11 cellular contexts compared by ENCODE assay signal in genomic region chr1:156707027-156707426, GRCh38. TPM values are rescaled to one million over a fixed set of nuclear protein-coding genes. Genes with fewer than 3 reads are reported as not detected.
DNase-seq lines count a peak whose midpoint lies in the region; ATAC-seq, FAIRE-seq and TF ChIP-seq lines count a peak whose summit lies in the region.
"Had no signal": no experiment of that assay in that cellular context is flagged by ENCODE, and none has a peak within 500 bp of the region (broad histone marks: within the 10 kb centered on the region; RNA-seq: fewer than 3 reads in every experiment).

No MANE protein-coding gene starts in this region.

- H3K27ac Mint-ChIP-seq in nephron: peak overlapping the region; percentile 97 to 98 (median 98)

- CTCF ChIA-PET in BJ (lab: Yijun Ruan, JAX): interaction anchor here (0.5 to 41.7 kb wide), 12 partner anchors 14 to 205 kb away, joined by 3 to 1556 read pairs (median 4); partner anchors contain the start of genes ISG20L2, METTL25B, NES and PEAR1
- CTCF ChIA-PET in HCT116 (lab: Charles Lee): interaction anchor here (0.6 to 14.7 kb wide), 15 partner anchors 9 to 153 kb away, joined by 3 to 310 read pairs (median 9); partner anchors contain the start of genes ISG20L2, METTL25B, NES and NTRK1

- DNase-seq in BJ (ENCODE audit: low read depth) (no peak), HCT116 (ENCODE audit: low read depth, low spot score) (no peak), dorsolateral prefrontal cortex (no peak), NCI-H82 treated with DMSO at 0.1 percent for 48 hours (lab: John Stamatoyannopoulos, UW; ENCODE audit: unreplicated experiment) (no peak), GM12892 (ENCODE audit: insufficient read length) (no peak)
- DNase-seq in stimulated activated CD4-positive, alpha-beta T cell treated with anti-CD3 and anti-CD28 coated beads, Interleukin-4, amount 100 ng/mL, for 4 hours: no peak
- DNase-seq: activated CD8-positive, alpha-beta memory T cell treated with anti-CD3 and anti-CD28 coated beads, Interleukin-2, amount 50 U/mL, for 48 hours; EL; erythroblast had no signal

- peaks cover 5% of the 10 kb centered on the region for H3K36me3 Mint-ChIP-seq in nephron (ENCODE audit: low read depth)

- intact Hi-C loops in HCT116 (cut with micrococcal nuclease): no loop called here
- intact Hi-C loops in dorsolateral prefrontal cortex (cut with DNase I): loop anchor here in 1 of 2 donors (2.0 kb wide), 1 partner anchor 18 kb away; no protein-coding TSS in a partner anchor

- TF ChIP-seq POLR2A in HCT116 (IDR thresholded peaks at IDR 0.05; ENCODE audit: borderline replicate concordance, extremely low read depth, insufficient read depth, insufficient read length) (no peak), GM12892 (IDR thresholded peaks at IDR 0.05; ENCODE audit: low read depth, low read length) (no peak)

- TF ChIP-seq RAD21 in HCT116 (IDR thresholded peaks at IDR 0.05; ENCODE audit: low read depth): no peak

- POLR2A ChIA-PET in BJ (lab: Charles Lee): interaction anchor here (1.0 to 2.0 kb wide), 3 partner anchors 30 to 202 kb away, joined by 3 to 10 read pairs (median 9); partner anchors contain the start of gene NES
- POLR2A ChIA-PET in HCT116 (lab: Charles Lee): interaction anchor here (0.9 to 6.4 kb wide), 7 partner anchors 9 to 80 kb away, joined by 3 to 87 read pairs (median 5); no protein-coding TSS in a partner anchor

- peak overlapping the region; percentile 23 for H3K4me3 ChIP-seq in BJ (ENCODE audit: low read depth, low read length)
- H3K4me3 ChIP-seq in HCT116 (replicated peaks in 1 of 2; ENCODE audit: low read depth in 1 of 2, low read length in 2 of 2): peak overlapping the region in 1 of 2 experiments; percentile 63; a peak in 2 of 4 replicates
- H3K4me3 ChIP-seq in dorsolateral prefrontal cortex: peak overlapping the region in 20 of 59 donors; percentile 49 to 74 (median 63)

- H2AFZ ChIP-seq in HCT116 (ENCODE audit: low read depth, low read length, poor library complexity, severe bottlenecking): no peak overlapping the region

- TF ChIP-seq CTCF in BJ (IDR thresholded peaks at IDR 0.05; ENCODE audit: insufficient read depth, low read depth, low read length): no peak
- no peak for TF ChIP-seq CTCF in HCT116 (IDR thresholded peaks at IDR 0.05 in 2 of 3, conservative IDR thresholded peaks at IDR 0.05 in 1 of 3; ENCODE audit: borderline replicate concordance in 1 of 3, insufficient read depth in 1 of 3, low read depth in 2 of 3, low read length in 2 of 3)
- TF ChIP-seq CTCF in dorsolateral prefrontal cortex (IDR thresholded peaks at IDR 0.05 in 54 of 56, conservative IDR thresholded peaks at IDR 0.05 in 2 of 56; ENCODE audit: low read depth in 1 of 56, partially characterized antibody in 56 of 56): no peak
- no peak for TF ChIP-seq CTCF in nephron (IDR thresholded peaks at IDR 0.05; ENCODE audit: unreplicated experiment in 3 of 3)

- H3K9me3 Mint-ChIP-seq in nephron: no peaks in the 10 kb centered on the region

- peaks cover 81 to 91% of the 10 kb centered on the region in 2 experiments for H3K4me1 ChIP-seq in HCT116 (ENCODE audit: control insufficient read depth in 1 of 2, insufficient read depth in 2 of 2, low read length in 2 of 2)

- BruUV-seq in HCT116 (replicated peaks; lab: Mats Ljungman, UMichigan): no TSS peak

- H3K9me3 ChIP-seq in HCT116 (ENCODE audit: control insufficient read depth in 1 of 2, insufficient read depth in 1 of 2, low read depth in 1 of 2, low read length in 2 of 2): no peaks in the 10 kb centered on the region

- no peak for FAIRE-seq in GM12892 (lab: Jason Lieb, UNC)

- no peak for ATAC-seq in HCT116
- no peak for ATAC-seq in GM18868 (IDR thresholded peaks at IDR 0.05; ENCODE audit: unreplicated experiment)

- H3K4me3 Mint-ChIP-seq in nephron: peak overlapping the region; percentile 71 to 86 (median 73)

- H3K9ac ChIP-seq in HCT116 (ENCODE audit: low read length): peak overlapping the region; percentile 80

- RAD21 ChIA-PET in HCT116 (lab: Charles Lee; ENCODE audit: low non-redundant PET in 1 of 2, low total read pairs in 2 of 2, uncharacterized antibody in 2 of 2, unreplicated experiment in 2 of 2): interaction anchor here (1.6 to 3.5 kb wide), 6 partner anchors 16 to 19 kb away, joined by 5 to 45 read pairs (median 13); no protein-coding TSS in a partner anchor

- H4K20me1 ChIP-seq in HCT116 (ENCODE audit: insufficient read depth): no peaks in the 10 kb centered on the region

- peak overlapping the region; percentile 85 for H3K4me2 ChIP-seq in HCT116 (ENCODE audit: low read length)

- no peaks in the 10 kb centered on the region for H3K9me2 ChIP-seq in HCT116 (ENCODE audit: insufficient read depth)

- H3K27ac ChIP-seq in HCT116 (ENCODE audit: low read depth, low read length) (peak overlapping the region; percentile 89), dorsolateral prefrontal cortex (peak overlapping the region in 50 of 59 donors; percentile 9 to 90 (median 75))

- H3K4me1 Mint-ChIP-seq in nephron: peaks cover 68% of the 10 kb centered on the region

- H3K27me3 ChIP-seq in BJ (ENCODE audit: control insufficient read depth, insufficient read depth, low read length): no peaks in the 10 kb centered on the region
- H3K27me3 ChIP-seq in HCT116 (ENCODE audit: insufficient read depth, low read length): no peaks in the 10 kb centered on the region
- peaks cover 0 to 14% (median 0%) of the 10 kb centered on the region in 45 donors for H3K27me3 ChIP-seq in dorsolateral prefrontal cortex

- H3K36me3 ChIP-seq in BJ (ENCODE audit: control insufficient read depth, insufficient read depth, low read length) (no peaks in the 10 kb centered on the region; the same call in 1 of the 2 replicates), HCT116 (ENCODE audit: control insufficient read depth in 1 of 2, insufficient read depth in 2 of 2, low read length in 2 of 2) (peaks cover 0 to 2% of the 10 kb centered on the region in 2 experiments; a peak in 1 of 4 replicates)

- no peaks in the 10 kb centered on the region for H3K27me3 Mint-ChIP-seq in nephron (ENCODE audit: low read depth)

- H3K79me2 ChIP-seq in HCT116 (ENCODE audit: insufficient read depth, low read length): peaks cover 24% of the 10 kb centered on the region

TF ChIP-seq in HCT116, 20 proteins besides CTCF, POLR2A, EP300 and RAD21 (continues in another document):
- TF ChIP-seq ZFX (IDR thresholded peaks at IDR 0.05): no peak
- no peak for TF ChIP-seq SRF (IDR thresholded peaks at IDR 0.05; ENCODE audit: low read depth)
- TF ChIP-seq EZH2 (IDR thresholded peaks at IDR 0.05): no peak
- no peak for TF ChIP-seq EGR1 (IDR thresholded peaks at IDR 0.05; ENCODE audit: low read depth)
- no peak for TF ChIP-seq REST (IDR thresholded peaks at IDR 0.05; ENCODE audit: low read depth)
- TF ChIP-seq TCF7L2 (IDR thresholded peaks at IDR 0.05; ENCODE audit: borderline replicate concordance, extremely low read depth, insufficient read depth, insufficient read length): no peak

RNA-seq across cellular contexts. Expression of gene CRABP2, which starts 1.6 kb away (rescaled TPM):
- 52.8 and 75.9 TPM in 2 replicates for polyA plus RNA-seq in BJ (2011; rRNA removed)
- 10.0 and 18.5 TPM in 2 replicates for polyA minus RNA-seq in BJ (2011; rRNA and poly(A)+ RNA removed)
- total RNA-seq in HCT116 (2021; ENCODE audit: unreplicated experiment) (209 TPM), dorsolateral prefrontal cortex (10 to 100 TPM in 47 of 120 experiments, 1 to 10 TPM in 73; 1.8 to 25.0 (median 9.2) TPM)
- polyA plus RNA-seq in HCT116 (2012): 360 and 403 TPM in 2 replicates
- 0.76 TPM for polyA plus RNA-seq in GM12892 (2012; ENCODE audit: missing spikeins)

RNA-seq across cellular contexts. Expression of gene METTL25B, which starts 21.2 kb away (rescaled TPM):
- 9.5 and 14.6 TPM in 2 replicates for polyA plus RNA-seq in BJ (2011; rRNA removed)
- 8.6 and 11.3 TPM in 2 replicates for polyA minus RNA-seq in BJ (2011; rRNA and poly(A)+ RNA removed)
- total RNA-seq in HCT116 (2021; ENCODE audit: unreplicated experiment) (36.5 TPM), dorsolateral prefrontal cortex (10 to 100 TPM; 18.8 to 53.1 (median 32.3) TPM)
- polyA plus RNA-seq in HCT116 (2012): 32.6 and 39.7 TPM in 2 replicates
- 24.4 TPM for polyA plus RNA-seq in GM12892 (2012; ENCODE audit: missing spikeins)

RNA-seq across cellular contexts. Expression of gene ISG20L2, which starts 21.5 kb away (rescaled TPM):
- polyA plus RNA-seq in BJ (2011; rRNA removed): 30.6 and 36.6 TPM in 2 replicates
- 13.3 and 22.1 TPM in 2 replicates for polyA minus RNA-seq in BJ (2011; rRNA and poly(A)+ RNA removed)
- 41.7 TPM for total RNA-seq in HCT116 (2021; ENCODE audit: unreplicated experiment)
- polyA plus RNA-seq in HCT116 (2012): 19.9 and 23.3 TPM in 2 replicates
- total RNA-seq in dorsolateral prefrontal cortex: 10 to 100 TPM; 16.3 to 48.9 (median 30.2) TPM
- 22.9 TPM for polyA plus RNA-seq in GM12892 (2012; ENCODE audit: missing spikeins)

RNA-seq across cellular contexts. Expression of gene NES, which starts 29.8 kb away (rescaled TPM):
- polyA plus RNA-seq in BJ (2011; rRNA removed): 15.0 and 17.5 TPM in 2 replicates
- 18.6 and 21.1 TPM in 2 replicates for polyA minus RNA-seq in BJ (2011; rRNA and poly(A)+ RNA removed)
- total RNA-seq in HCT116 (2021; ENCODE audit: unreplicated experiment): 8.4 TPM
- polyA plus RNA-seq in HCT116 (2012): 3.6 and 5.2 TPM in 2 replicates
- 10 to 100 TPM in 116 of 120 experiments, 1 to 10 TPM in 4; 6.0 to 31.4 (median 15.6) TPM for total RNA-seq in dorsolateral prefrontal cortex
- polyA plus RNA-seq in GM12892 (2012; ENCODE audit: missing spikeins): not detected

RNA-seq across cellular contexts. Expression of gene MRPL24, which starts 33.9 kb away (rescaled TPM):
- polyA plus RNA-seq in BJ (2011; rRNA removed): 104 and 120 TPM in 2 replicates
- 20.5 and 27.5 TPM in 2 replicates for polyA minus RNA-seq in BJ (2011; rRNA and poly(A)+ RNA removed)
- 111 TPM for total RNA-seq in HCT116 (2021; ENCODE audit: unreplicated experiment)
- 106 and 142 TPM in 2 replicates for polyA plus RNA-seq in HCT116 (2012)
- 10 to 100 TPM; 38.0 to 78.2 (median 53.2) TPM for total RNA-seq in dorsolateral prefrontal cortex
- polyA plus RNA-seq in GM12892 (2012; ENCODE audit: missing spikeins): 129 TPM
